ENCODE assay signal across 8 cellular contexts in genomic region chr16:78100162-78100467, GRCh38. TPM values are rescaled to one million over a fixed set of nuclear protein-coding genes. Genes with fewer than 3 reads are reported as not detected.
DNase-seq lines count a peak whose midpoint lies in the region; ATAC-seq, FAIRE-seq and TF ChIP-seq lines count a peak whose summit lies in the region.

No MANE protein-coding gene starts in this region.

- no peak for TF ChIP-seq POLR2A in A549 (IDR thresholded peaks at IDR 0.05; ENCODE audit: low read length)

- no peaks in the 10 kb centered on the region for H3K36me3 ChIP-seq in mesodermal cell (ENCODE audit: control insufficient read depth, insufficient read depth, low read length)

- H3K27ac ChIP-seq in A549 (peak overlapping the region; percentile 79 to 89; a peak in 5 of 6 replicates), mesodermal cell (ENCODE audit: low read depth, low read length, severe bottlenecking) (no peak overlapping the region)

- CTCF ChIA-PET in A549 (lab: Yijun Ruan, JAX): interaction anchor here (0.7 to 2.0 kb wide), 21 partner anchors 9 to 1502 kb away, joined by 3 to 12 read pairs (median 4); no protein-coding TSS in a partner anchor
- CTCF ChIA-PET in HEK293T (lab: Yijun Ruan, JAX): interaction anchor here (1.0 kb wide), 1 partner anchor 20 kb away, joined by 5 read pairs; no protein-coding TSS in a partner anchor

- POLR2A ChIA-PET in A549 (lab: Yijun Ruan, JAX): interaction anchor here (0.6 to 1.6 kb wide), 2 partner anchors 16 to 1848 kb away, joined by 3 read pairs; no protein-coding TSS in a partner anchor
- POLR2A ChIA-PET in HEK293T (lab: Yijun Ruan, JAX): interaction anchor here (0.8 to 1.6 kb wide), 5 partner anchors 10 to 102 kb away, joined by 3 to 10 read pairs (median 3); no protein-coding TSS in a partner anchor

- TF ChIP-seq CTCF in A549 (IDR thresholded peaks at IDR 0.05): no peak; the same call in 2 of the 3 replicates
- no peak for TF ChIP-seq CTCF in astrocyte of the cerebellum (IDR thresholded peaks at IDR 0.05; ENCODE audit: low read depth, low read length, missing control alignments)

- no peak; a peak in 1 of 5 replicates for TF ChIP-seq RAD21 in A549 (conservative IDR thresholded peaks at IDR 0.05 in 1 of 2, IDR thresholded peaks at IDR 0.05 in 1 of 2)

- no peak for TF ChIP-seq EP300 in A549 (IDR thresholded peaks at IDR 0.05)

- 2% methylated on average over 5 of the region's 6 CpGs for WGBS in A549 (ENCODE audit: missing lambda C conversion rate)
- WGBS in mesodermal cell (ENCODE audit: insufficient coverage in 2 of 2), 2 experiments: 14 to 45% methylated on average over 3 to 5 of the region's 6 CpGs

- ATAC-seq in A549 (peak; percentile 6 to 13; a peak in 5 of 6 replicates), HG02759 (IDR thresholded peaks at IDR 0.05; ENCODE audit: unreplicated experiment) (no peak)

- DNase-seq in A549 (ENCODE audit: low read depth in 1 of 2, low spot score in 1 of 2): peak in 1 of 2 experiments; percentile 4
- no peak for DNase-seq in HEK293T (ENCODE audit: extremely low spot score)
- no peak for DNase-seq in astrocyte of the cerebellum (ENCODE audit: low read depth)
- no peak for DNase-seq in stimulated activated CD4-positive, alpha-beta T cell treated with anti-CD3 and anti-CD28 coated beads, Interleukin-12 subunit alpha, Interleukin-12 subunit beta, amount 100 ng/mL, for 4 hours
- DNase-seq in activated effector memory CD4-positive, alpha-beta T cell treated with anti-CD3 and anti-CD28 coated beads, Interleukin-2, amount 50 U/mL, for 16 hours: no peak
- no peak for DNase-seq in kidney glomerular epithelial cell (lab: John Stamatoyannopoulos, UW)

- no peak for FAIRE-seq in A549 (lab: Jason Lieb, UNC)

- H3K4me1 ChIP-seq in A549 (peaks cover 7% of the 10 kb centered on the region), mesodermal cell (ENCODE audit: control insufficient read depth, insufficient read depth, low read length, poor library complexity, severe bottlenecking) (no peaks in the 10 kb centered on the region)

- in situ Hi-C loops in astrocyte of the cerebellum (cut with HindIII; ENCODE audit: low sequenced_read_pairs): no loop called here

- H3K4me2 ChIP-seq in A549: peak overlapping the region; percentile 93

- peak overlapping the region; percentile 83 for H3K4me3 ChIP-seq in A549
- H3K4me3 ChIP-seq in astrocyte of the cerebellum (ENCODE audit: low read depth, low read length): peak overlapping the region; percentile 95
- H3K4me3 ChIP-seq in mesodermal cell (ENCODE audit: extremely low read depth, insufficient read depth, low read length, poor library complexity, severe bottlenecking): peak overlapping the region; percentile 92

- H3K9me3 ChIP-seq in A549: no peaks in the 10 kb centered on the region
- H3K9me3 ChIP-seq in mesodermal cell (ENCODE audit: control insufficient read depth, low read length): no peaks in the 10 kb centered on the region

TF ChIP-seq in A549, 52 proteins besides CTCF, POLR2A, EP300 and RAD21:
- TF ChIP-seq MAZ (IDR thresholded peaks at IDR 0.05; ENCODE audit: borderline replicate concordance, low read depth, low read length) (no peak), RARB (CRISPR knock-in tag; IDR thresholded peaks at IDR 0.05) (no peak), RFX5 (IDR thresholded peaks at IDR 0.05) (no peak), RNF2 (IDR thresholded peaks at IDR 0.05; ENCODE audit: borderline replicate concordance, low read depth) (no peak), HOXB5 (CRISPR knock-in tag; IDR thresholded peaks at IDR 0.05) (no peak), SMC3 (IDR thresholded peaks at IDR 0.05) (no peak; the same call in 2 of the 3 replicates), NFE2L2 (conservative IDR thresholded peaks at IDR 0.05; ENCODE audit: low read length) (no peak), HDAC2 (IDR thresholded peaks at IDR 0.05) (no peak), BHLHE40 (IDR thresholded peaks at IDR 0.05; ENCODE audit: low read depth, low read length) (no peak), PHF8 (IDR thresholded peaks at IDR 0.05; ENCODE audit: borderline replicate concordance, low read depth) (no peak; the same call in 1 of the 2 replicates), FOSB (CRISPR knock-in tag; IDR thresholded peaks at IDR 0.05) (no peak), ZC3H11A (IDR thresholded peaks at IDR 0.05) (no peak), KDM1A (IDR thresholded peaks at IDR 0.05; ENCODE audit: low read depth) (no peak)
- TF ChIP-seq, protein P1, sequence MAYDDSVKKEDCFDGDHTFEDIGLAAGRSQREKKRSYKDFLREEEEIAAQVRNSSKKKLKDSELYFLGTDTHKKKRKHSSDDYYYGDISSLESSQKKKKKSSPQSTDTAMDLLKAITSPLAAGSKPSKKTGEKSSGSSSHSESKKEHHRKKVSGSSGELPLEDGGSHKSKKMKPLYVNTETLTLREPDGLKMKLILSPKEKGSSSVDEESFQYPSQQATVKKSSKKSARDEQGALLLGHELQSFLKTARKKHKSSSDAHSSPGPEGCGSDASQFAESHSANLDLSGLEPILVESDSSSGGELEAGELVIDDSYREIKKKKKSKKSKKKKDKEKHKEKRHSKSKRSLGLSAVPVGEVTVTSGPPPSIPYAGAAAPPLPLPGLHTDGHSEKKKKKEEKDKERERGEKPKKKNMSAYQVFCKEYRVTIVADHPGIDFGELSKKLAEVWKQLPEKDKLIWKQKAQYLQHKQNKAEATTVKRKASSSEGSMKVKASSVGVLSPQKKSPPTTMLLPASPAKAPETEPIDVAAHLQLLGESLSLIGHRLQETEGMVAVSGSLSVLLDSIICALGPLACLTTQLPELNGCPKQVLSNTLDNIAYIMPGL (CRISPR knock-in tag; IDR thresholded peaks at IDR 0.05; ENCODE audit: borderline replicate concordance): no peak
- TF ChIP-seq, protein P2, sequence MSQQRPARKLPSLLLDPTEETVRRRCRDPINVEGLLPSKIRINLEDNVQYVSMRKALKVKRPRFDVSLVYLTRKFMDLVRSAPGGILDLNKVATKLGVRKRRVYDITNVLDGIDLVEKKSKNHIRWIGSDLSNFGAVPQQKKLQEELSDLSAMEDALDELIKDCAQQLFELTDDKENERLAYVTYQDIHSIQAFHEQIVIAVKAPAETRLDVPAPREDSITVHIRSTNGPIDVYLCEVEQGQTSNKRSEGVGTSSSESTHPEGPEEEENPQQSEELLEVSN (IDR thresholded peaks at IDR 0.05; ENCODE audit: borderline replicate concordance, low read depth): no peak
- TF ChIP-seq, protein P3, sequence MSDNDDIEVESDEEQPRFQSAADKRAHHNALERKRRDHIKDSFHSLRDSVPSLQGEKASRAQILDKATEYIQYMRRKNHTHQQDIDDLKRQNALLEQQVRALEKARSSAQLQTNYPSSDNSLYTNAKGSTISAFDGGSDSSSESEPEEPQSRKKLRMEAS (IDR thresholded peaks at IDR 0.05): no peak

TF ChIP-seq in HEK293T, 16 proteins besides CTCF, POLR2A, EP300 and RAD21:
- TF ChIP-seq L3MBTL2 (conservative IDR thresholded peaks at IDR 0.05) (peak; percentile 67; the same call in 1 of the 2 replicates), FOXM1 (IDR thresholded peaks at IDR 0.05; ENCODE audit: borderline replicate concordance) (no peak), BHLHE40 (IDR thresholded peaks at IDR 0.05; ENCODE audit: borderline replicate concordance) (no peak)
TF ChIP-seq in HEK293T: peak in this region for 1.

RNA-seq across cellular contexts. Expression of gene WWOX, which starts 0.7 kb away (rescaled TPM):
- polyA plus RNA-seq in A549 (2011; rRNA removed): 12.9 and 16.0 TPM in 2 replicates
- 12.2 and 13.7 TPM in 2 replicates for polyA plus RNA-seq in A549 (2012; cell fraction: cytosol; rRNA removed)
- 6.6 and 13.1 TPM in 2 replicates for polyA plus RNA-seq in A549 (2012; cell fraction: nucleus; rRNA removed)
- polyA plus RNA-seq in A549 (2017; fragmentation: RNase III; extraction: RNeasy Plus Mini Kit Qiagen cat#74134 plus additional on column Dnase treatment): 17.2 to 18.3 TPM (median 17.5 TPM) in 3 replicates
- polyA minus RNA-seq in A549 (2011; rRNA and poly(A)+ RNA removed): 16.0 and 23.9 TPM in 2 replicates
- polyA plus RNA-seq in mesodermal cell (2013, experiment 1 of 2): 11.8 TPM
- 10.1 TPM for polyA plus RNA-seq in mesodermal cell (2013, experiment 2 of 2)
